In genomic region chr3:64235605-64236004, GRCh38 we compare ENCODE assay signal across 23 cellular contexts. TPM values are rescaled to one million over a fixed set of nuclear protein-coding genes. Genes with fewer than 3 reads are reported as not detected.
"Had no signal": no experiment of that assay in that cellular context is flagged by ENCODE, and none has a peak within 500 bp of the region (broad histone marks: within the 10 kb centered on the region; RNA-seq: fewer than 3 reads in every experiment).

No MANE protein-coding gene starts in this region.

- H3K27ac ChIP-seq: hepatocyte, left ventricle myocardium inferior, ovary, prostate gland, skin epidermis, spleen, tibial nerve, uterus had no signal

- H3K4me1 ChIP-seq: prostate gland, spleen had no signal

- H3K36me3 Mint-ChIP-seq: naive thymus-derived CD4-positive, alpha-beta T cell; natural killer cell treated with Interleukin-12 subunit alpha and Interleukin-12 subunit beta and Interleukin-15 and Interleukin-18, amount 100 ng/mL, for 72 hours; stimulated activated effector memory CD8-positive, alpha-beta T cell treated with anti-CD3 and anti-CD28 coated beads, Interleukin-12 subunit alpha, Interleukin-12 subunit beta, amount 100 ng/mL, for 72 hours had no signal

- H3K4me2 ChIP-seq: hepatocyte had no signal

- H3K27me3 Mint-ChIP-seq: natural killer cell treated with Interleukin-12 subunit alpha and Interleukin-12 subunit beta and Interleukin-15 and Interleukin-18, amount 100 ng/mL, for 72 hours; stimulated activated naive CD8-positive, alpha-beta T cell treated with anti-CD3 and anti-CD28 coated beads, Interleukin-15, Interleukin-2, amounts not matched to agents 100 ng/mL and 50 ng/mL, for 24 hours; type B pancreatic cell had no signal

- H3K9me3 ChIP-seq: mucosa of descending colon, ovary, prostate gland, uterus had no signal

- DNase-seq: islet precursor cell; left ventricle myocardium inferior; midbrain; mucosa of descending colon; naive thymus-derived CD4-positive, alpha-beta T cell; ovary; retina; right cardiac atrium; spleen; stimulated activated CD4-positive, alpha-beta T cell treated with anti-CD3 and anti-CD28 coated beads, Interleukin-4, amount 100 ng/mL, for 24 hours; stimulated activated naive CD4-positive, alpha-beta T cell; substantia nigra; uterus had no signal

- H3K27ac Mint-ChIP-seq: naive thymus-derived CD4-positive, alpha-beta T cell; natural killer cell treated with Interleukin-12 subunit alpha and Interleukin-12 subunit beta and Interleukin-15 and Interleukin-18, amount 100 ng/mL, for 72 hours; stimulated activated effector memory CD8-positive, alpha-beta T cell treated with anti-CD3 and anti-CD28 coated beads, Interleukin-12 subunit alpha, Interleukin-12 subunit beta, amount 100 ng/mL, for 72 hours; stimulated activated naive CD8-positive, alpha-beta T cell treated with anti-CD3 and anti-CD28 coated beads, Interleukin-15, Interleukin-2, amounts not matched to agents 100 ng/mL and 50 ng/mL, for 24 hours; type B pancreatic cell had no signal

- ATAC-seq: mucosa of descending colon; naive thymus-derived CD4-positive, alpha-beta T cell; natural killer cell treated with Interleukin-12 subunit alpha and Interleukin-12 subunit beta and Interleukin-15 and Interleukin-18, amount 100 ng/mL, for 72 hours; sciatic nerve; stimulated activated effector memory CD8-positive, alpha-beta T cell treated with anti-CD3 and anti-CD28 coated beads, Interleukin-12 subunit alpha, Interleukin-12 subunit beta, amount 100 ng/mL, for 72 hours had no signal

- H3K27me3 ChIP-seq: hepatocyte, ovary, spleen, tibial nerve, uterus had no signal

- H3K4me3 ChIP-seq: hepatocyte, left ventricle myocardium inferior, lung, mucosa of descending colon, ovary, prostate gland, skin epidermis, spleen, tibial nerve, uterus had no signal

- H2AFZ ChIP-seq: hepatocyte had no signal

- H3K4me3 Mint-ChIP-seq: naive thymus-derived CD4-positive, alpha-beta T cell; natural killer cell treated with Interleukin-12 subunit alpha and Interleukin-12 subunit beta and Interleukin-15 and Interleukin-18, amount 100 ng/mL, for 72 hours; stimulated activated effector memory CD8-positive, alpha-beta T cell treated with anti-CD3 and anti-CD28 coated beads, Interleukin-12 subunit alpha, Interleukin-12 subunit beta, amount 100 ng/mL, for 72 hours; stimulated activated naive CD8-positive, alpha-beta T cell treated with anti-CD3 and anti-CD28 coated beads, Interleukin-15, Interleukin-2, amounts not matched to agents 100 ng/mL and 50 ng/mL, for 24 hours; type B pancreatic cell had no signal

- H3K36me3 ChIP-seq: ovary, prostate gland, spleen, uterus had no signal

- H3K4me1 Mint-ChIP-seq: naive thymus-derived CD4-positive, alpha-beta T cell; stimulated activated effector memory CD8-positive, alpha-beta T cell treated with anti-CD3 and anti-CD28 coated beads, Interleukin-12 subunit alpha, Interleukin-12 subunit beta, amount 100 ng/mL, for 72 hours had no signal

RNA-seq across cellular contexts. Expression of gene PRICKLE2, which starts 10.3 kb away (rescaled TPM):
- polyA plus RNA-seq: naive thymus-derived CD4-positive, alpha-beta T cell had no signal
